Comparison of ENCODE assay signal across 24 cellular contexts in genomic region chrX:40964633-40965586, GRCh38.
A peak's percentile ranks its signal among the peaks of the same experiment; 100 is the strongest.
DNase-seq lines count a peak whose midpoint lies in the region; ATAC-seq, FAIRE-seq and TF ChIP-seq lines count a peak whose summit lies in the region.
"Had no signal": no experiment of that assay in that cellular context is flagged by ENCODE, and none has a peak within 500 bp of the region (broad histone marks: within the 10 kb centered on the region; RNA-seq: fewer than 3 reads in every experiment).

No MANE protein-coding gene starts in this region.

- H3K4ac ChIP-seq in mesenchymal stem cell (ENCODE audit: low read depth in 1 of 2, low read length in 2 of 2): no peak overlapping the region

- no peaks in the 10 kb centered on the region for H4K20me1 ChIP-seq in K562 (replicated peaks; ENCODE audit: control insufficient read depth, insufficient read depth, low read length)

- H3K18ac ChIP-seq in mesenchymal stem cell (ENCODE audit: low read depth in 1 of 2, low read length in 2 of 2): no peak overlapping the region

- H3K36me3 ChIP-seq in K562 (ENCODE audit: control insufficient read depth, insufficient read depth, low read length) (no peaks in the 10 kb centered on the region), mesenchymal stem cell (ENCODE audit: control insufficient read depth in 1 of 2, insufficient read depth in 2 of 2, low read depth in 1 of 2, low read length in 2 of 2) (no peaks in the 10 kb centered on the region)
- H3K36me3 ChIP-seq: esophagus squamous epithelium, neural progenitor cell had no signal

- CTCF ChIA-PET in K562 (lab: Yijun Ruan, JAX; ENCODE audit: low intra/inter-chr PET ratio): no interaction called here

- H3K79me2 ChIP-seq in K562 (ENCODE audit: control insufficient read depth, insufficient read depth, low read length): no peaks in the 10 kb centered on the region

- TF ChIP-seq CTCF in K562 (IDR thresholded peaks at IDR 0.05 in 2 of 3, conservative IDR thresholded peaks at IDR 0.05 in 1 of 3; ENCODE audit: insufficient read depth in 2 of 3, low read depth in 1 of 3, low read length in 3 of 3): no peak

- no peak overlapping the region; the same call in 1 of the 2 replicates for H3K4me2 ChIP-seq in K562 (ENCODE audit: insufficient read depth, low read length)
- no peak overlapping the region for H3K4me2 ChIP-seq in mesenchymal stem cell (ENCODE audit: low read length, poor library complexity, severe bottlenecking)
- H3K4me2 ChIP-seq: neural progenitor cell had no signal

- H3K4me1 ChIP-seq in K562 (replicated peaks in 1 of 2; ENCODE audit: control insufficient read depth in 2 of 2, insufficient read depth in 2 of 2, low read length in 2 of 2) (peaks cover 0 to 11% of the 10 kb centered on the region in 2 experiments; a peak in 2 of 5 replicates), mesenchymal stem cell (ENCODE audit: control insufficient read depth, insufficient read depth, low read depth, low read length) (no peaks in the 10 kb centered on the region)
- H3K4me1 ChIP-seq: esophagus squamous epithelium, neural progenitor cell had no signal

- H3K79me1 ChIP-seq in mesenchymal stem cell (replicated peaks; ENCODE audit: low read length, poor library complexity, severe bottlenecking): no peaks in the 10 kb centered on the region

- peak; percentile 18 for DNase-seq in A172 (ENCODE audit: low spot score)
- DNase-seq in GM19239 (ENCODE audit: insufficient read length, low spot score): no peak
- peak in 1 of 4 experiments; percentile 13 for DNase-seq in K562 (ENCODE audit: extremely low read depth in 1 of 4, low spot score in 3 of 4)
- DNase-seq in mesenchymal stem cell: peak; percentile 19
- no peak for DNase-seq in NCI-H446 treated with DMSO at 0.1 percent for 48 hours (lab: John Stamatoyannopoulos, UW)
- no peak for DNase-seq in NK-92 (lab: John Stamatoyannopoulos, UW; ENCODE audit: unreplicated experiment)
- DNase-seq: activated CD4-positive, CD25-positive, alpha-beta regulatory T cell treated with anti-CD3 and anti-CD28 coated beads, Interleukin-2, amount 50 U/mL, for 72 hours; activated CD8-positive, alpha-beta memory T cell treated with anti-CD3 and anti-CD28 coated beads for 24 hours; aorta; C1 segment of cervical spinal cord; cerebellar nuclear complex; effector CD8-positive, alpha-beta T cell; esophagus squamous epithelium; H7; left cardiac atrium; mucosa of descending colon; NCI-H1105; NCI-H2081; stimulated activated CD4-positive, alpha-beta T cell treated with anti-CD3 and anti-CD28 coated beads, Interleukin-12 subunit alpha, Interleukin-12 subunit beta, amount 100 ng/mL, for 4 hours; T-helper 9 cell had no signal

- 35% methylated on average over 4 of the region's 4 CpGs for WGBS in K562 (ENCODE audit: insufficient coverage, low coverage, missing lambda C conversion rate)
- no CpG with 5 or more reads among the region's 4 CpGs for WGBS in mesenchymal stem cell

- H3K9me3 ChIP-seq in K562 (replicated peaks; ENCODE audit: control insufficient read depth, insufficient read depth, low read depth, low read length) (no peaks in the 10 kb centered on the region), mesenchymal stem cell (ENCODE audit: control insufficient read depth, low read length) (peaks cover 10% of the 10 kb centered on the region)
- H3K9me3 ChIP-seq: esophagus squamous epithelium, mucosa of descending colon had no signal

- H2BK5ac ChIP-seq in mesenchymal stem cell (ENCODE audit: low read depth, low read length, poor library complexity, severe bottlenecking): no peak overlapping the region

- intact Hi-C loops in K562 (cut with micrococcal nuclease): no loop called here

- H2AFZ ChIP-seq in K562 (ENCODE audit: low read depth, low read length) (peak overlapping the region; percentile 87), mesenchymal stem cell (ENCODE audit: low read depth, low read length) (no peak overlapping the region)
- H2AFZ ChIP-seq: neural progenitor cell had no signal

- H3K4me3 ChIP-seq in K562 (no peak overlapping the region), mesenchymal stem cell (ENCODE audit: insufficient read depth in 1 of 2, low read depth in 1 of 2, low read length in 2 of 2) (no peak overlapping the region)
- H3K4me3 ChIP-seq: esophagus squamous epithelium, mucosa of descending colon, neural progenitor cell had no signal

- no peak overlapping the region for H2AK5ac ChIP-seq in mesenchymal stem cell (ENCODE audit: low read length, severe bottlenecking)

- no peak overlapping the region for H3K14ac ChIP-seq in mesenchymal stem cell (ENCODE audit: low read length in 2 of 2)

- TF ChIP-seq EP300 in K562 (IDR thresholded peaks at IDR 0.05; ENCODE audit: low read length): no peak

- H4K91ac ChIP-seq in mesenchymal stem cell (ENCODE audit: low read length): no peak overlapping the region

- no peak overlapping the region for H2BK15ac ChIP-seq in mesenchymal stem cell (ENCODE audit: low read depth, poor library complexity, severe bottlenecking)

- no peak overlapping the region for H4K8ac ChIP-seq in mesenchymal stem cell (ENCODE audit: low read length)

- H3K27ac ChIP-seq in K562 (ENCODE audit: extremely low read depth, low read depth, low read length): no peak overlapping the region
- no peak overlapping the region for H3K27ac ChIP-seq in mesenchymal stem cell (ENCODE audit: low read length, poor library complexity, severe bottlenecking)
- H3K27ac ChIP-seq: esophagus squamous epithelium, neural progenitor cell had no signal

- POLR2A ChIA-PET in K562 (lab: Yijun Ruan, JAX): interaction anchor here (0.6 kb wide), 1 partner anchor 119 kb away, joined by 3 read pairs; no protein-coding TSS in a partner anchor

- BruUV-seq in K562 (replicated peaks; lab: Mats Ljungman, UMichigan): no TSS peak

- no peaks in the 10 kb centered on the region for H3K9me1 ChIP-seq in K562 (ENCODE audit: control insufficient read depth, insufficient read depth, low read length)

- in situ Hi-C loops in K562 (cut with MboI): no loop called here

- H3K9ac ChIP-seq in K562 (ENCODE audit: insufficient read depth in 1 of 2, low read depth in 2 of 2, low read length in 2 of 2): no peak overlapping the region
- H3K9ac ChIP-seq in mesenchymal stem cell (ENCODE audit: low read length): no peak overlapping the region
- H3K9ac ChIP-seq: neural progenitor cell had no signal

- TF ChIP-seq RAD21 in K562 (CRISPR knock-in tag; conservative IDR thresholded peaks at IDR 0.05 in 1 of 2, IDR thresholded peaks at IDR 0.05 in 1 of 2): no peak

- FAIRE-seq in GM19239 (lab: Jason Lieb, UNC): peak; percentile 42
- no peak for FAIRE-seq in K562 (lab: Jason Lieb, UNC)

- TF ChIP-seq POLR2A in K562 (conservative IDR thresholded peaks at IDR 0.05): no peak

- no peak overlapping the region for H3K23ac ChIP-seq in mesenchymal stem cell (ENCODE audit: low read length in 2 of 2)

- no peak overlapping the region for H2BK120ac ChIP-seq in mesenchymal stem cell (ENCODE audit: low read depth, low read length)

- H3K27me3 ChIP-seq in K562 (ENCODE audit: control insufficient read depth in 2 of 2, insufficient read depth in 2 of 2, low read length in 2 of 2) (no peaks in the 10 kb centered on the region), mesenchymal stem cell (ENCODE audit: control insufficient read depth in 1 of 2, insufficient read depth in 1 of 2, low read length in 2 of 2) (peaks cover 0 to 9% of the 10 kb centered on the region in 2 experiments)
- H3K27me3 ChIP-seq: esophagus squamous epithelium, neural progenitor cell had no signal

- H2BK12ac ChIP-seq in mesenchymal stem cell (ENCODE audit: low read length in 2 of 2): no peak overlapping the region

- peak; percentile 55 for ATAC-seq in K562
- no peak for ATAC-seq in GM21447 (IDR thresholded peaks at IDR 0.05; ENCODE audit: unreplicated experiment)
- ATAC-seq in HG02852 (IDR thresholded peaks at IDR 0.05; ENCODE audit: unreplicated experiment): no peak
- ATAC-seq: left cardiac atrium, mucosa of descending colon, SK-N-SH treated with all-trans-retinoic acid at 6 μM for 48 hours had no signal

TF ChIP-seq in K562, 482 proteins besides CTCF, POLR2A, EP300 and RAD21:
- TF ChIP-seq ZNF316 (IDR thresholded peaks at IDR 0.05) (peak; percentile 86), MAFG (tag; conservative IDR thresholded peaks at IDR 0.05) (peak; percentile 67; the same call in 1 of the 2 replicates), C11orf30 (IDR thresholded peaks at IDR 0.05; ENCODE audit: low read depth) (peak; percentile 70; the same call in 1 of the 2 replicates), MAFF (IDR thresholded peaks at IDR 0.05; ENCODE audit: low read length) (peak; percentile 51), ZNF584 (CRISPR knock-in tag; IDR thresholded peaks at IDR 0.05; ENCODE audit: low read depth) (no peak)
TF ChIP-seq in K562: peak in this region for 4.

Comparison
In these comparisons a context has a peak if more than half of its experiments do, and no peak if none do; other contexts are left out.
1. DNase-seq: peak in A172 (single experiment) and mesenchymal stem cell (single experiment); none in GM19239 (single experiment), NCI-H446 treated with DMSO at 0.1 percent for 48 hours (single experiment) and NK-92 (single experiment).